Comparison of ENCODE assay signal across 12 cellular contexts in the genomic region with DNA sequence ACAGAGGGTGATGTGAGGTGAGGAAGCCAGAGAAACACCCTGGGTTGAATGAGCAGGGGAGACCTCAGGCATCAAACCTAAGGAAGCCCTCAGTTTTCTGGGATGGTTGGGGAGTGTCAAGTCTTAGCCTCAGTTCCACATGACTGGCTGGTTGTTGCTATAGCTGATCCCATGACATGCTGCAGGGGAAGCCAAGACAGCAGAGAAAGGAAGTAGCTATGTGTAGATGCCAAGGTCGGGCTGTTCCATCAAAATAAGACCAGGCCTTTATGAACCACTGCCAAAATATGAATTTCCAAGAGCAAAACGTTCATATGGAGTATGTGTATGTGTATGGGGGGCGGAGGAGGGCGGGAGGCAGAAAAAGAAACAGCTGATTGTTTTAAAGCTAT. TPM values are rescaled to one million over a fixed set of nuclear protein-coding genes. Genes with fewer than 3 reads are reported as not detected.
DNase-seq lines count a peak whose midpoint lies in the region; ATAC-seq, FAIRE-seq and TF ChIP-seq lines count a peak whose summit lies in the region.
"Had no signal": no experiment of that assay in that cellular context is flagged by ENCODE, and none has a peak within 500 bp of the region (broad histone marks: within the 10 kb centered on the region; RNA-seq: fewer than 3 reads in every experiment).

No MANE protein-coding gene starts in this region.

- H3K27ac ChIP-seq in astrocyte (ENCODE audit: low read depth, low read length) (peak overlapping the region; percentile 98), prostate gland (peak overlapping the region; percentile 15 to 52)

- CTCF ChIA-PET in GM10248 (lab: Yijun Ruan, JAX), result interaction anchor here (0.9 to 15.2 kb wide), 3 partner anchors 9 to 18 kb away, joined by 3 to 265 read pairs (median 10); a partner anchor contains a TSS

- peaks cover 4% of the 10 kb centered on the region for H3K9me3 Mint-ChIP-seq in astrocyte (ENCODE audit: unreplicated experiment)

- intact Hi-C loops in left cardiac atrium (cut with DNase I), result no loop called here
- intact Hi-C loops in prostate gland (cut with DNase I), result no loop called here

- POLR2A ChIA-PET in GM10248 (lab: Yijun Ruan, JAX), result interaction anchor here (0.5 kb wide), 1 partner anchor 403 kb away, joined by 4 read pairs; no protein-coding TSS in a partner anchor

- peaks cover 71% of the 10 kb centered on the region for H3K4me1 Mint-ChIP-seq in astrocyte (ENCODE audit: low read depth, unreplicated experiment)

- no peak for FAIRE-seq in astrocyte (lab: Jason Lieb, UNC)

- TF ChIP-seq CTCF in astrocyte (IDR thresholded peaks at IDR 0.05; ENCODE audit: insufficient read depth, low read depth, low read length) (no peak), prostate gland (IDR thresholded peaks at IDR 0.05) (no peak), GM10248 (IDR thresholded peaks at IDR 0.05; ENCODE audit: control extremely low read depth, extremely low read depth, low read depth, missing control alignments) (no peak)

- WGBS in prostate gland, result 53% methylated on average over 4 of the region's 4 CpGs

- peak overlapping the region; percentile 89 for H3K27ac Mint-ChIP-seq in astrocyte (ENCODE audit: unreplicated experiment)

- H4K20me1 ChIP-seq in astrocyte (ENCODE audit: insufficient read depth, low read length), result peaks cover 51% of the 10 kb centered on the region

- no peaks in the 10 kb centered on the region for H3K27me3 ChIP-seq in astrocyte (ENCODE audit: insufficient read depth, low read length)
- no peaks in the 10 kb centered on the region for H3K27me3 ChIP-seq in prostate gland (replicated peaks; ENCODE audit: insufficient read depth)

- H3K9me3 ChIP-seq in astrocyte (ENCODE audit: insufficient read depth, low read depth, low read length) (no peaks in the 10 kb centered on the region), prostate gland (no peaks in the 10 kb centered on the region)

- ATAC-seq in left cardiac atrium, result peak; percentile 65 to 66
- ATAC-seq in GM18505 (IDR thresholded peaks at IDR 0.05; ENCODE audit: unreplicated experiment), result no peak
- no peak for ATAC-seq in HG02588 (IDR thresholded peaks at IDR 0.05; ENCODE audit: unreplicated experiment)

- H3K4me1 ChIP-seq in astrocyte (ENCODE audit: insufficient read depth, low read length) (peaks cover 55% of the 10 kb centered on the region), prostate gland (replicated peaks) (peaks cover 5% of the 10 kb centered on the region)

- H3K79me2 ChIP-seq in astrocyte (ENCODE audit: insufficient read depth, low read length), result peaks cover 95% of the 10 kb centered on the region

- H3K9ac ChIP-seq in astrocyte (ENCODE audit: low read length), result peak overlapping the region; percentile 78

- TF ChIP-seq POLR2A in prostate gland (IDR thresholded peaks at IDR 0.05) (no peak), GM18505 (IDR thresholded peaks at IDR 0.05; ENCODE audit: borderline replicate concordance, extremely low read depth, insufficient read depth, insufficient read length) (no peak)

- no peak overlapping the region for H2AFZ ChIP-seq in astrocyte (ENCODE audit: low read depth, low read length)

- H3K27me3 Mint-ChIP-seq in astrocyte (ENCODE audit: low read depth, unreplicated experiment), result no peaks in the 10 kb centered on the region

- H3K4me2 ChIP-seq in astrocyte (ENCODE audit: low read length), result peak overlapping the region; percentile 76

- in situ Hi-C loops in G401 (cut with HindIII; ENCODE audit: low sequenced_read_pairs), result no loop called here

- H3K4me3 ChIP-seq in astrocyte (ENCODE audit: insufficient read depth, low read depth, low read length) (no peak overlapping the region), prostate gland (no peak overlapping the region)

- DNase-seq in G401 (ENCODE audit: low spot score) (peak; percentile 55), astrocyte (ENCODE audit: low read depth) (no peak), left cardiac atrium (peak; percentile 32), prostate gland (ENCODE audit: low spot score) (no peak), iPS-NIHi11 (ENCODE audit: low spot score) (no peak), GM10248 (ENCODE audit: extremely low spot score) (no peak)
- DNase-seq: activated CD4-positive, alpha-beta T cell treated with anti-CD3 and anti-CD28 coated beads, Interleukin-2, amount 50 U/mL, for 1 hour; DND-41; NCI-H2081 had no signal

- H3K36me3 ChIP-seq in astrocyte (ENCODE audit: insufficient read depth, low read length) (peaks cover 13% of the 10 kb centered on the region), prostate gland (no peaks in the 10 kb centered on the region)

- H3K4me3 Mint-ChIP-seq in astrocyte (ENCODE audit: unreplicated experiment), result no peak overlapping the region

- H3K36me3 Mint-ChIP-seq in astrocyte (ENCODE audit: low read depth, unreplicated experiment), result peaks cover 25% of the 10 kb centered on the region

RNA-seq across cellular contexts. Expression of a gene that starts 11.6 kb away (rescaled TPM):
- total RNA-seq in G401 (2014; rRNA removed; shearing (Covaris generic)), result 50.9 and 76.4 TPM in 2 replicates
- total RNA-seq in astrocyte (587 and 662 TPM in 2 replicates), left cardiac atrium (100 to 1,000 TPM; 633 to 874 TPM), prostate gland (100 to 1,000 TPM; 205 to 274 TPM)

RNA-seq across cellular contexts. Expression of a gene that starts 24.0 kb away (rescaled TPM):
- not detected in 2 replicates for total RNA-seq in G401 (2014; rRNA removed; shearing (Covaris generic))
- not detected in 2 replicates for total RNA-seq in astrocyte
- total RNA-seq in left cardiac atrium, result 1 to 10 TPM in 1 of 2 donors, under 1 TPM in 1; 0.29 to 1.7 TPM
- not detected for total RNA-seq in prostate gland
- total RNA-seq: H4 had no signal

RNA-seq across cellular contexts. Expression of a gene that starts 49.7 kb away (rescaled TPM):
- 16.7 and 25.5 TPM in 2 replicates for total RNA-seq in G401 (2014; rRNA removed; shearing (Covaris generic))
- total RNA-seq in astrocyte, result 23.5 and 25.2 TPM in 2 replicates
- total RNA-seq in left cardiac atrium, result 10 to 100 TPM; 30.5 to 31.8 TPM
- total RNA-seq in prostate gland, result 10 to 100 TPM; 24.5 to 45.0 TPM

Comparison
In these comparisons a context has a peak if more than half of its experiments do, and no peak if none do; other contexts are left out.
1. DNase-seq: peak in G401 (single experiment) and left cardiac atrium (single experiment); none in astrocyte (single experiment), prostate gland (single experiment), iPS-NIHi11 (single experiment) and GM10248 (single experiment).
2. ATAC-seq: peak in left cardiac atrium (2 of 2); none in GM18505 (single experiment) and HG02588 (single experiment).